In genomic region chr18:2655954-2656236, GRCh38 we compare ENCODE assay signal across 8 cellular contexts. TPM values are rescaled to one million over a fixed set of nuclear protein-coding genes. Genes with fewer than 3 reads are reported as not detected.
DNase-seq lines count a peak whose midpoint lies in the region; ATAC-seq, FAIRE-seq and TF ChIP-seq lines count a peak whose summit lies in the region.

No MANE protein-coding gene starts in this region.

- WGBS in pancreas, 2 donors, result 0% methylated on average over 32 to 37 of the region's 37 CpGs

- H3K4me3 ChIP-seq in Peyer's patch, result peak overlapping the region; percentile 77 to 94 (median 94)
- peak overlapping the region; percentile 80 to 88 (median 83) for H3K4me3 ChIP-seq in pancreas

- H3K4me1 ChIP-seq in Peyer's patch (peaks cover 0 to 29% (median 0%) of the 10 kb centered on the region in 4 donors), pancreas (peaks cover 0 to 16% (median 9%) of the 10 kb centered on the region in 3 donors)

- H3K9me3 ChIP-seq in Peyer's patch (no peaks in the 10 kb centered on the region), pancreas (no peaks in the 10 kb centered on the region)

- TF ChIP-seq POLR2A in Peyer's patch (IDR thresholded peaks at IDR 0.05) (no peak), H54 (IDR thresholded peaks at IDR 0.05; ENCODE audit: low read depth, low read length) (no peak)

- peak; percentile 74 for DNase-seq in ELF-1 (ENCODE audit: low read depth, low spot score)
- peak; percentile 11 for DNase-seq in H4 (ENCODE audit: low spot score)
- no peak for DNase-seq in Peyer's patch
- no peak for DNase-seq in epithelial cell of prostate (ENCODE audit: low read depth, low spot score)
- no peak for DNase-seq in pancreas
- DNase-seq in NCI-H2107 treated with DMSO at 0.1 percent for 48 hours (lab: John Stamatoyannopoulos, UW; ENCODE audit: unreplicated experiment), result no peak
- DNase-seq in H54 (ENCODE audit: insufficient read length, low spot score), result no peak

- no peak for TF ChIP-seq CTCF in Peyer's patch (IDR thresholded peaks at IDR 0.05)
- no peak for TF ChIP-seq CTCF in pancreas (IDR thresholded peaks at IDR 0.05)

- ATAC-seq in pancreas, result no peak
- ATAC-seq in GM21737 (IDR thresholded peaks at IDR 0.05; ENCODE audit: unreplicated experiment), result no peak

- H3K27me3 ChIP-seq in Peyer's patch (no peaks in the 10 kb centered on the region), pancreas (no peaks in the 10 kb centered on the region)

- H3K36me3 ChIP-seq in Peyer's patch (no peaks in the 10 kb centered on the region), pancreas (no peaks in the 10 kb centered on the region)

- intact Hi-C loops in pancreas (cut with DNase I), result no loop called here

- no peak for FAIRE-seq in pancreas (lab: Jason Lieb, UNC)
- FAIRE-seq in H54 (lab: Jason Lieb, UNC), result no peak

- H3K27ac ChIP-seq in Peyer's patch, result peak overlapping the region; percentile 99 to 100 (median 100)
- H3K27ac ChIP-seq in epithelial cell of prostate, result peak overlapping the region; percentile 88
- H3K27ac ChIP-seq in pancreas, result peak overlapping the region; percentile 86 to 98 (median 93)

RNA-seq across cellular contexts. Expression of gene SMCHD1, which starts 0.4 kb away (rescaled TPM):
- total RNA-seq in H4 (2014; rRNA removed; shearing (Covaris generic)), result 15.2 and 26.6 TPM in 2 replicates
- total RNA-seq in Peyer's patch (100 to 1,000 TPM in 3 of 4 donors, 10 to 100 TPM in 1; 57.2 to 204 (median 105) TPM), pancreas (10 to 100 TPM; 22.9 to 32.7 (median 26.6) TPM)
- 10 to 100 TPM in 1 of 2 donors, 1 to 10 TPM in 1; 6.6 to 10.6 TPM for polyA plus RNA-seq in pancreas

Comparison
In these comparisons a context has a peak if more than half of its experiments do, and no peak if none do; other contexts are left out.
1. DNase-seq: peak in ELF-1 (single experiment) and H4 (single experiment); none in Peyer's patch (0 of 3), epithelial cell of prostate (single experiment), pancreas (0 of 6), NCI-H2107 treated with DMSO at 0.1 percent for 48 hours (single experiment) and H54 (single experiment).
2. Peak in every context shown above with its lines, with median percentiles within 50 percentile points of each other: H3K27ac ChIP-seq.